12 cellular contexts compared by ENCODE assay signal in the genomic region with DNA sequence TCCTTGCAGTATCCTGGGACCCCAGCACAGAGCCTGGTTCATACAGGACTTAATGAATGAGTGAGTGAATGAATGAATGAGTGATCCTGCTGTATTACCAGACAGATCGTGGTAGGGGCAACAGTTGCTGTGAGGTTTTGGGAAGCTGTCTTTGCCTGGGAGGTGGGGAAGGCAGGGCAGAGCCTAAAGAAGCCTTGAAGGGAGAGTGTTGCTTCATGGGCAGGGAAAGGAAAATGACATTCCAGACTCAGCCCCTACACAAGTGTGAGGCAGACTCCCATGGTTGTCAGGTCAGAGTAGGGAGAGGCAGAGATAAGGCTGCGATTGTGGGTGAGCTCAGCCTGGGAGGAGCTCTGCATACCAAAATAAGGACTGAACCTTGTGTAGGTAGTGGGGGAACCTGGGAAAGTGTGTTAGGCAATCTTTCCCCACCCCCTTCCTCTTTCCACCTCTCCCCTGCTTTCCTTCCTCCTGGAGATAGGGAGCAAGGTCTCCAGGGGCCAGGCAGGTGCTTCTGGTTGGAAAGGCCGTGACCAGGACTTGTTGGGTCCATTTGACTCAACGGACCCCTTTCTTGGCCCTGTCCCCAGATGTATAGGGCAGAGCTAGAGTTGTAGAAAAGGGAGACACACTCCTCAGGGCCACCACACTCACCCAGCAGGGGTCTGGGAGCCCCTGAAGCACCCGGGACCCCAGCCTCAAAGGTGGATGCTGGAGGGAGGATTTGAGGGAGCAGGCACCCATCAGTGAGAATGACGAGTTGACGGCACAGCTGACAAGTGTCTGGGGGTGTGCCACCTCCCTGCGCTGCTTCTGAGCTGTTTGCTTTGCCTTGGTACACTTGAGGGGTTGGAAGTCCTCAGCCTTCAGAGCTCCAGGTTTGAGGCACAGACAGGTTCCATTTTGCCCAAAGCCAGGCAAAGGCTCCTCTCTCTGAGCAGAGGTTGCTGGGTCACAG. TPM values are rescaled to one million over a fixed set of nuclear protein-coding genes. Genes with fewer than 3 reads are reported as not detected.
A peak's percentile ranks its signal among the peaks of the same experiment; 100 is the strongest.
DNase-seq lines count a peak whose midpoint lies in the region; ATAC-seq and TF ChIP-seq lines count a peak whose summit lies in the region.
"Had no signal": no experiment of that assay in that cellular context is flagged by ENCODE, and none has a peak within 500 bp of the region (broad histone marks: within the 10 kb centered on the region; RNA-seq: fewer than 3 reads in every experiment).

No MANE protein-coding gene starts in this region.

- H3K79me1 ChIP-seq in mesenchymal stem cell (replicated peaks; ENCODE audit: low read length, poor library complexity, severe bottlenecking): no peaks in the 10 kb centered on the region

- no peak overlapping the region for H4K91ac ChIP-seq in mesenchymal stem cell (ENCODE audit: low read length)

- H3K9ac ChIP-seq in mesenchymal stem cell (ENCODE audit: low read length): no peak overlapping the region

- H3K27ac ChIP-seq in foreskin keratinocyte (no peak overlapping the region), mesenchymal stem cell (ENCODE audit: low read length, poor library complexity, severe bottlenecking) (no peak overlapping the region)
- H3K27ac ChIP-seq: C4-2B had no signal

- no peak overlapping the region for H2BK120ac ChIP-seq in mesenchymal stem cell (ENCODE audit: low read depth, low read length)

- H3K23ac ChIP-seq in mesenchymal stem cell (ENCODE audit: low read length in 2 of 2): no peak overlapping the region

- H3K4me3 ChIP-seq in mesenchymal stem cell (ENCODE audit: insufficient read depth in 1 of 2, low read depth in 1 of 2, low read length in 2 of 2): no peak overlapping the region
- H3K4me3 ChIP-seq: GM12878 had no signal

- peaks cover 22% of the 10 kb centered on the region for H3K4me1 Mint-ChIP-seq in CD14-positive monocyte
- H3K4me1 Mint-ChIP-seq in nephron: no peaks in the 10 kb centered on the region

- H3K36me3 ChIP-seq in mesenchymal stem cell (ENCODE audit: control insufficient read depth in 1 of 2, insufficient read depth in 2 of 2, low read depth in 1 of 2, low read length in 2 of 2): no peaks in the 10 kb centered on the region

- H3K4me3 Mint-ChIP-seq in CD14-positive monocyte: no peak overlapping the region
- H3K4me3 Mint-ChIP-seq in nephron: no peak overlapping the region

- H3K27me3 ChIP-seq in foreskin keratinocyte: no peaks in the 10 kb centered on the region
- no peaks in the 10 kb centered on the region for H3K27me3 ChIP-seq in mesenchymal stem cell (ENCODE audit: control insufficient read depth in 1 of 2, insufficient read depth in 1 of 2, low read length in 2 of 2)

- no peak overlapping the region for H3K4me2 ChIP-seq in mesenchymal stem cell (ENCODE audit: low read length, poor library complexity, severe bottlenecking)

- H3K14ac ChIP-seq in mesenchymal stem cell (ENCODE audit: low read length in 2 of 2): no peak overlapping the region

- H2BK12ac ChIP-seq in mesenchymal stem cell (ENCODE audit: low read length in 2 of 2): peak overlapping the region in 1 of 2 experiments; percentile 15

- peaks cover 0 to 7% (median 4%) of the 10 kb centered on the region in 7 donors for H3K9me3 Mint-ChIP-seq in CD14-positive monocyte
- H3K9me3 Mint-ChIP-seq in nephron: no peaks in the 10 kb centered on the region

- H2AK5ac ChIP-seq in mesenchymal stem cell (ENCODE audit: low read length, severe bottlenecking): no peak overlapping the region

- no peak overlapping the region for H2AFZ ChIP-seq in mesenchymal stem cell (ENCODE audit: low read depth, low read length)

- H3K18ac ChIP-seq in mesenchymal stem cell (ENCODE audit: low read depth in 1 of 2, low read length in 2 of 2): no peak overlapping the region

- H3K4ac ChIP-seq in mesenchymal stem cell (ENCODE audit: low read depth in 1 of 2, low read length in 2 of 2): no peak overlapping the region

- no peak for DNase-seq in CD14-positive monocyte (ENCODE audit: low spot score)
- DNase-seq in OCI-M1 (lab: John Stamatoyannopoulos, UW): peak; percentile 38
- DNase-seq in foreskin keratinocyte: peak in 1 of 2 donors; percentile 71
- no peak for DNase-seq in activated CD4-positive, alpha-beta T cell treated with anti-CD3 and anti-CD28 coated beads for 48 hours
- DNase-seq in mesenchymal stem cell: no peak
- no peak for DNase-seq in central memory CD4-positive, alpha-beta T cell
- DNase-seq: activated gamma-delta T cell had no signal

- H4K8ac ChIP-seq in mesenchymal stem cell (ENCODE audit: low read length): no peak overlapping the region

- H3K9me3 ChIP-seq in mesenchymal stem cell (ENCODE audit: control insufficient read depth, low read length): no peaks in the 10 kb centered on the region

- peak overlapping the region; percentile 78 to 90 (median 88) for H3K27ac Mint-ChIP-seq in CD14-positive monocyte
- H3K27ac Mint-ChIP-seq in nephron: peak overlapping the region in 2 of 3 experiments; percentile 2 to 48

- H3K4me1 ChIP-seq in foreskin keratinocyte: peaks cover 20% of the 10 kb centered on the region
- peaks cover 4% of the 10 kb centered on the region for H3K4me1 ChIP-seq in mesenchymal stem cell (ENCODE audit: control insufficient read depth, insufficient read depth, low read depth, low read length)

- H2BK15ac ChIP-seq in mesenchymal stem cell (ENCODE audit: low read depth, poor library complexity, severe bottlenecking): no peak overlapping the region

- intact Hi-C loops in CD14-positive monocyte (cut with micrococcal nuclease): no loop called here

- no peak for TF ChIP-seq CTCF in CD14-positive monocyte (IDR thresholded peaks at IDR 0.05)
- no peak for TF ChIP-seq CTCF in foreskin keratinocyte (conservative IDR thresholded peaks at IDR 0.05)
- no peak for TF ChIP-seq CTCF in nephron (IDR thresholded peaks at IDR 0.05; ENCODE audit: unreplicated experiment in 3 of 3)

- 87% methylated on average over 7 of the region's 8 CpGs for WGBS in mesenchymal stem cell

- H3K36me3 Mint-ChIP-seq in CD14-positive monocyte: no peaks in the 10 kb centered on the region
- H3K36me3 Mint-ChIP-seq in nephron (ENCODE audit: low read depth): no peaks in the 10 kb centered on the region

- H3K27me3 Mint-ChIP-seq in CD14-positive monocyte (ENCODE audit: low read depth in 3 of 3) (peaks cover 0 to 2% (median 1%) of the 10 kb centered on the region in 3 donors), nephron (ENCODE audit: low read depth) (peaks cover 4% of the 10 kb centered on the region)

- ATAC-seq in foreskin keratinocyte (peak; percentile 38), HG02759 (IDR thresholded peaks at IDR 0.05; ENCODE audit: unreplicated experiment) (no peak)

- H2BK5ac ChIP-seq in mesenchymal stem cell (ENCODE audit: low read depth, low read length, poor library complexity, severe bottlenecking): no peak overlapping the region

RNA-seq across cellular contexts. Expression of a gene that starts 18.5 kb away (rescaled TPM):
- polyA plus RNA-seq in CD14-positive monocyte (10 to 100 TPM; 18.5 to 41.0 TPM), foreskin keratinocyte (31.7 and 35.3 TPM in 2 replicates)
- 45.2 and 49.1 TPM in 2 replicates for total RNA-seq in foreskin keratinocyte
- 78.1 TPM for polyA plus RNA-seq in mesenchymal stem cell (2013, experiment 1 of 2)
- polyA plus RNA-seq in mesenchymal stem cell (2013, experiment 2 of 2): 81.9 TPM

RNA-seq across cellular contexts. Expression of a gene that starts 49.2 kb away (rescaled TPM):
- polyA plus RNA-seq in CD14-positive monocyte (not detected), foreskin keratinocyte (not detected in 2 replicates)
- total RNA-seq in foreskin keratinocyte: not detected in 2 replicates
- not detected for polyA plus RNA-seq in mesenchymal stem cell (2013, experiment 1 of 2)
- not detected for polyA plus RNA-seq in mesenchymal stem cell (2013, experiment 2 of 2)
- total RNA-seq: LHCN-M2 had no signal
- polyA plus RNA-seq: GM12878 had no signal
